In the genomic region with DNA sequence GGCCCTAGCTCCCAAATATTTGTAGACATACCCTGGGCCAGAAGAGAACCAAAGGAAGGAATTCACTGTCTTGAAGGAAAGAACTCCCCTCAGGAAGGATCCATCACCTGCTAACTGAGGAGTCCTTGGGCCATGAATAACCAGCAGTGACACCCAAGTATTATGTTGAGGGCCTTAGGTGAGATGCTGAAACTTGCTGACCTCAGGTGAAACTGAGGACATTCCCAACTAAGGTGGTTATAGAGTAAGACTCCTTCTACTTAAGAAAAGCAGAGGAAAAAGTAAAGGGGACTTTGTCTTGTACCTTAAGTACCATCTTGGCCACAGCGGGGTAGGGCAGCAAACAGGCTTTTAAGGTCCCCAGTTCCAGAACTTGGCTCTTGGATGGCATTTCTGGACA, we compare ENCODE assay signal across 27 cellular contexts.
"Had no signal": no experiment of that assay in that cellular context is flagged by ENCODE, and none has a peak within 500 bp of the region (broad histone marks: within the 10 kb centered on the region; RNA-seq: fewer than 3 reads in every experiment).

No MANE protein-coding gene starts in this region.

- H3K9me3 ChIP-seq: suprapubic skin, testis, thoracic aorta, thyroid gland, tibial artery, upper lobe of left lung, upper lobe of right lung, uterus, vagina had no signal

- H3K27me3 ChIP-seq: stomach, suprapubic skin, testis, thyroid gland, tibial artery, tibial nerve, transverse colon, upper lobe of left lung, upper lobe of right lung, uterus, vagina had no signal

- DNase-seq: stimulated activated CD4-positive, alpha-beta T cell treated with anti-CD3 and anti-CD28 coated beads, Interleukin-2, amount 100 ng/mL, for 48 hours; stimulated activated CD4-positive, alpha-beta T cell treated with anti-CD3 and anti-CD28 coated beads, Interleukin-4, amount 100 ng/mL, for 1 hour; stimulated activated CD4-positive, alpha-beta T cell treated with anti-CD3 and anti-CD28 coated beads, Interleukin-4, amount 100 ng/mL, for 24 hours; stimulated activated CD4-positive, alpha-beta T cell treated with anti-CD3 and anti-CD28 coated beads, Interleukin-4, amount 100 ng/mL, for 4 hours; stimulated activated CD8-positive, alpha-beta memory T cell treated with anti-CD3 and anti-CD28 coated beads, Interleukin-4, amount 100 ng/mL, for 48 hours; stimulated activated naive B cell treated with anti-CD40 and anti-IgM and Interleukin-4, amounts not matched to agents 10 μg/mL and 1 μg/mL and 100 μg/mL, for 72 hours; stimulated activated naive CD4-positive, alpha-beta T cell; stimulated activated naive CD4-positive, alpha-beta T cell treated with Interleukin-2 at 50 U/mL for 16 hours; stimulated activated naive CD8-positive, alpha-beta T cell treated with anti-CD3 and anti-CD28 coated beads, Interleukin-15, amount 100 ng/mL, for 72 hours; stimulated activated naive CD8-positive, alpha-beta T cell treated with anti-CD3 and anti-CD28 coated beads, Interleukin-15, Interleukin-2, amounts not matched to agents 100 U/mL and 50 U/mL, for 24 hours; stomach; substantia nigra; testis; thyroid gland; tibial artery; transverse colon; trophoblast cell; upper lobe of left lung; upper lobe of right lung; uterus had no signal

- H3K27ac ChIP-seq: stomach, suprapubic skin, testis, thoracic aorta, thyroid gland, tibial artery, tibial nerve, transverse colon, upper lobe of left lung, upper lobe of right lung, uterus, vagina had no signal

- FAIRE-seq: urothelium cell line had no signal

- ATAC-seq: stimulated activated effector memory CD8-positive, alpha-beta T cell treated with anti-CD3 and anti-CD28 coated beads, Interleukin-12 subunit alpha, Interleukin-12 subunit beta, amount 100 ng/mL, for 72 hours; stimulated activated memory B cell treated with anti-CD40 and anti-IgM and Interleukin-4, amounts not matched to agents 10 μg/mL and 1 μg/mL and 100 μg/mL, for 72 hours; stimulated activated naive B cell treated with anti-CD40 and anti-IgM and Interleukin-4, amounts not matched to agents 10 μg/mL and 1 μg/mL and 100 μg/mL, for 72 hours; stimulated activated naive CD8-positive, alpha-beta T cell treated with anti-CD3 and anti-CD28 coated beads, Interleukin-15, amount 100 ng/mL, for 72 hours; stimulated activated naive CD8-positive, alpha-beta T cell treated with anti-CD3 and anti-CD28 coated beads, Interleukin-15, Interleukin-2, amounts not matched to agents 100 U/mL and 50 U/mL, for 24 hours; upper lobe of right lung had no signal

- H3K36me3 ChIP-seq: stomach, suprapubic skin, thoracic aorta, thyroid gland, tibial artery, tibial nerve, transverse colon, upper lobe of left lung, upper lobe of right lung, uterus, vagina had no signal

- H3K4me1 ChIP-seq: stomach, suprapubic skin, testis, thyroid gland, tibial artery, tibial nerve, transverse colon, upper lobe of left lung, upper lobe of right lung, uterus, vagina had no signal

- H3K4me3 ChIP-seq: stomach, suprapubic skin, testis, thoracic aorta, thyroid gland, tibial artery, tibial nerve, transverse colon, upper lobe of left lung, upper lobe of right lung, uterus, vagina had no signal
